ENCODE assay signal across 8 cellular contexts in genomic region chr16:30649725-30650368, GRCh38. TPM values are rescaled to one million over a fixed set of nuclear protein-coding genes. Genes with fewer than 3 reads are reported as not detected.
DNase-seq lines count a peak whose midpoint lies in the region; ATAC-seq and TF ChIP-seq lines count a peak whose summit lies in the region.

No MANE protein-coding gene starts in this region.

- ATAC-seq in GM21367 (IDR thresholded peaks at IDR 0.05; ENCODE audit: unreplicated experiment) = no peak

- TF ChIP-seq CTCF in left ventricle myocardium inferior (IDR thresholded peaks at IDR 0.05; ENCODE audit: borderline replicate concordance) = no peak
- no peak for TF ChIP-seq CTCF in spleen (IDR thresholded peaks at IDR 0.05 in 8 of 11, conservative IDR thresholded peaks at IDR 0.05 in 3 of 11)

- peak overlapping the region; percentile 96 for H3K27ac ChIP-seq in left ventricle myocardium inferior (replicated peaks)
- peak overlapping the region; percentile 93 to 99 (median 95) for H3K27ac ChIP-seq in spleen

- CTCF ChIA-PET in activated CD4-positive, alpha-beta memory T cell treated with anti-CD3 and anti-CD28 coated beads for 36 hours (lab: Charles Lee) = interaction anchor here (0.8 to 3.0 kb wide), 19 partner anchors 9 to 558 kb away, joined by 3 to 29 read pairs (median 6); partner anchors contain the start of genes DCTPP1, FBRS, TBX6 and ZNF689

- POLR2A ChIA-PET in activated CD4-positive, alpha-beta memory T cell treated with anti-CD3 and anti-CD28 coated beads for 36 hours (lab: Charles Lee) = interaction anchor here (0.8 to 2.5 kb wide), 11 partner anchors 10 to 279 kb away, joined by 3 to 17 read pairs (median 5); partner anchors contain the start of genes ZNF688, ZNF747, ZNF764 and ZNF771

- peaks cover 21% of the 10 kb centered on the region for H3K4me1 Mint-ChIP-seq in activated CD4-positive, alpha-beta memory T cell treated with anti-CD3 and anti-CD28 coated beads for 36 hours (ENCODE audit: low read depth)

- peaks cover 17% of the 10 kb centered on the region for H3K36me3 Mint-ChIP-seq in activated CD4-positive, alpha-beta memory T cell treated with anti-CD3 and anti-CD28 coated beads for 36 hours

- H3K36me3 ChIP-seq in left ventricle myocardium inferior = peaks cover 25% of the 10 kb centered on the region
- H3K36me3 ChIP-seq in spleen = peaks cover 0 to 30% (median 26%) of the 10 kb centered on the region in 6 donors

- in situ Hi-C loops in ACHN (cut with HindIII; ENCODE audit: low pct_ligation_motif_present, low pct_unique_long_range_greater_than_20kb, low sequenced_read_pairs) = no loop called here

- H3K9me3 Mint-ChIP-seq in activated CD4-positive, alpha-beta memory T cell treated with anti-CD3 and anti-CD28 coated beads for 36 hours = no peaks in the 10 kb centered on the region

- no peaks in the 10 kb centered on the region for H3K27me3 Mint-ChIP-seq in activated CD4-positive, alpha-beta memory T cell treated with anti-CD3 and anti-CD28 coated beads for 36 hours

- no peaks in the 10 kb centered on the region for H3K9me3 ChIP-seq in left ventricle myocardium inferior (replicated peaks)
- no peaks in the 10 kb centered on the region for H3K9me3 ChIP-seq in spleen

- H3K27me3 ChIP-seq in left ventricle myocardium inferior (ENCODE audit: low read depth) (no peaks in the 10 kb centered on the region), spleen (replicated peaks in 1 of 7) (no peaks in the 10 kb centered on the region)

- TF ChIP-seq POLR2A in spleen (IDR thresholded peaks at IDR 0.05) = no peak

- peak overlapping the region; percentile 92 for H3K4me3 Mint-ChIP-seq in activated CD4-positive, alpha-beta memory T cell treated with anti-CD3 and anti-CD28 coated beads for 36 hours

- H3K4me3 ChIP-seq in left ventricle myocardium inferior = peak overlapping the region; percentile 90
- peak overlapping the region; percentile 10 to 93 (median 86) for H3K4me3 ChIP-seq in spleen

- WGBS in spleen, 5 donors = 16 to 34% (median 30%) methylated on average over 18 to 22 of the region's 22 CpGs

- peak overlapping the region; percentile 96 for H3K27ac Mint-ChIP-seq in activated CD4-positive, alpha-beta memory T cell treated with anti-CD3 and anti-CD28 coated beads for 36 hours

- intact Hi-C loops in activated CD4-positive, alpha-beta memory T cell treated with anti-CD3 and anti-CD28 coated beads for 36 hours (cut with micrococcal nuclease) = loop anchor here (1.0 to 10.0 kb wide), 11 partner anchors 8 to 845 kb away; partner anchors contain the start of genes ALDOA, FBRS, FBXL19 and SRCAP
- intact Hi-C loops in left ventricle myocardium inferior (cut with micrococcal nuclease) = no loop called here
- intact Hi-C loops in spleen (cut with DNase I; ENCODE audit: low total_unique reads) = no loop called here

- DNase-seq in stimulated activated CD4-positive, alpha-beta T cell treated with anti-CD3 and anti-CD28 coated beads, Interleukin-2, amount 100 ng/mL, for 24 hours = peak; percentile 30 to 40
- no peak for DNase-seq in stimulated activated CD4-positive, alpha-beta T cell treated with anti-CD3 and anti-CD28 coated beads, Interleukin-1b, Interleukin-23, amount 100 ng/mL, for 48 hours
- DNase-seq in activated CD4-positive, alpha-beta memory T cell treated with anti-CD3 and anti-CD28 coated beads for 36 hours = peak; percentile 42
- DNase-seq in left ventricle myocardium inferior = no peak
- peak; percentile 91 for DNase-seq in spleen
- DNase-seq in ACHN = no peak
- no peak for DNase-seq in NCI-H1105 treated with DMSO at 0.1 percent for 48 hours (lab: John Stamatoyannopoulos, UW)

- H3K4me1 ChIP-seq in left ventricle myocardium inferior (peaks cover 29% of the 10 kb centered on the region), spleen (peaks cover 9 to 50% (median 24%) of the 10 kb centered on the region in 6 donors)

RNA-seq across cellular contexts. Expression of gene PRR14, which starts 0.9 kb away (rescaled TPM):
- 10 to 100 TPM; 73.2 to 83.2 TPM for total RNA-seq in activated CD4-positive, alpha-beta memory T cell treated with anti-CD3 and anti-CD28 coated beads for 36 hours
- total RNA-seq in left ventricle myocardium inferior = 15.4 TPM
- 10 to 100 TPM; 51.2 to 77.8 (median 61.8) TPM for total RNA-seq in spleen
- 100 to 1,000 TPM in 2 of 3 donors, 10 to 100 TPM in 1; 68.4 to 178 (median 148) TPM for polyA plus RNA-seq in spleen

RNA-seq across cellular contexts. Expression of gene FBRS, which starts 8.4 kb away (rescaled TPM):
- 10 to 100 TPM; 91.8 to 95.6 TPM for total RNA-seq in activated CD4-positive, alpha-beta memory T cell treated with anti-CD3 and anti-CD28 coated beads for 36 hours
- total RNA-seq in left ventricle myocardium inferior (27.8 TPM), spleen (100 to 1,000 TPM in 4 of 7 donors, 10 to 100 TPM in 3; 47.5 to 118 (median 102) TPM)
- 10 to 100 TPM; 25.8 to 62.7 (median 43.7) TPM for polyA plus RNA-seq in spleen

RNA-seq across cellular contexts. Expression of gene ZNF689, which starts 39.7 kb away (rescaled TPM):
- total RNA-seq in activated CD4-positive, alpha-beta memory T cell treated with anti-CD3 and anti-CD28 coated beads for 36 hours = 1 to 10 TPM; 8.7 to 9.9 TPM
- 5.0 TPM for total RNA-seq in left ventricle myocardium inferior
- total RNA-seq in spleen = 10 to 100 TPM in 5 of 7 donors, 1 to 10 TPM in 2; 6.3 to 14.6 (median 11.4) TPM
- 1 to 10 TPM; 3.5 to 5.0 (median 3.7) TPM for polyA plus RNA-seq in spleen

RNA-seq across cellular contexts. Expression of gene SRCAP, which starts 49.1 kb away (rescaled TPM):
- 10 to 100 TPM; 48.4 to 54.0 TPM for total RNA-seq in activated CD4-positive, alpha-beta memory T cell treated with anti-CD3 and anti-CD28 coated beads for 36 hours
- 42.5 TPM for total RNA-seq in left ventricle myocardium inferior
- 10 to 100 TPM; 52.8 to 85.7 (median 72.7) TPM for total RNA-seq in spleen
- polyA plus RNA-seq in spleen = 10 to 100 TPM in 1 of 3 donors, 1 to 10 TPM in 2; 1.2 to 19.0 (median 1.4) TPM

Comparison
In these comparisons a context has a peak if more than half of its experiments do, and no peak if none do; other contexts are left out.
1. DNase-seq: peak in stimulated activated CD4-positive, alpha-beta T cell treated with anti-CD3 and anti-CD28 coated beads, Interleukin-2, amount 100 ng/mL, for 24 hours (2 of 2), activated CD4-positive, alpha-beta memory T cell treated with anti-CD3 and anti-CD28 coated beads for 36 hours (single experiment) and spleen (single experiment); none in stimulated activated CD4-positive, alpha-beta T cell treated with anti-CD3 and anti-CD28 coated beads, Interleukin-1b, Interleukin-23, amount 100 ng/mL, for 48 hours (single experiment), left ventricle myocardium inferior (single experiment), ACHN (single experiment) and NCI-H1105 treated with DMSO at 0.1 percent for 48 hours (single experiment).